In genomic region chr15:82536409-82537350, GRCh38 we compare ENCODE assay signal across 11 cellular contexts. TPM values are rescaled to one million over a fixed set of nuclear protein-coding genes. Genes with fewer than 3 reads are reported as not detected.
DNase-seq lines count a peak whose midpoint lies in the region; ATAC-seq, FAIRE-seq and TF ChIP-seq lines count a peak whose summit lies in the region.
"Had no signal": no experiment of that assay in that cellular context is flagged by ENCODE, and none has a peak within 500 bp of the region (broad histone marks: within the 10 kb centered on the region; RNA-seq: fewer than 3 reads in every experiment).

No MANE protein-coding gene starts in this region.

- intact Hi-C loops in dorsolateral prefrontal cortex (cut with DNase I): loop anchor here in 1 of 2 donors (5.0 kb wide), 1 partner anchor 476 kb away; the partner anchor contains the start of gene C15orf40

- DNase-seq in A549 (ENCODE audit: low read depth in 1 of 2, low spot score in 1 of 2) (no peak), GM12891 (ENCODE audit: insufficient read length, low spot score) (no peak), iris pigment epithelial cell (ENCODE audit: low read depth) (peak; percentile 34), dorsolateral prefrontal cortex (no peak)
- no peak for DNase-seq in activated CD4-positive, alpha-beta memory T cell treated with anti-CD3 and anti-CD28 coated beads, Interleukin-2, amount 10 ng/mL, durations not matched to agents 7 days and 5 days
- DNase-seq: NCI-H1694; OCI-M1; stimulated activated naive CD4-positive, alpha-beta T cell treated with Interleukin-2 at 50 U/mL for 16 hours had no signal

- no peak for TF ChIP-seq CTCF in A549 (IDR thresholded peaks at IDR 0.05)
- no peak for TF ChIP-seq CTCF in dorsolateral prefrontal cortex (IDR thresholded peaks at IDR 0.05 in 54 of 56, conservative IDR thresholded peaks at IDR 0.05 in 2 of 56; ENCODE audit: low read depth in 1 of 56, partially characterized antibody in 56 of 56)

- no peak for TF ChIP-seq RAD21 in A549 (conservative IDR thresholded peaks at IDR 0.05 in 1 of 2, IDR thresholded peaks at IDR 0.05 in 1 of 2)

- peaks cover 38% of the 10 kb centered on the region for H3K4me1 Mint-ChIP-seq in activated CD4-positive, alpha-beta memory T cell treated with anti-CD3 and anti-CD28 coated beads, Interleukin-2, amount 10 ng/mL, durations not matched to agents 7 days and 5 days

- 0 out of 3 replicates have a peak overlapping the region, but pooled peaks have one; percentile 4 for H3K4me3 ChIP-seq in A549
- no peak overlapping the region for H3K4me3 ChIP-seq in dorsolateral prefrontal cortex

- H3K9me3 Mint-ChIP-seq in activated CD4-positive, alpha-beta memory T cell treated with anti-CD3 and anti-CD28 coated beads, Interleukin-2, amount 10 ng/mL, durations not matched to agents 7 days and 5 days: no peaks in the 10 kb centered on the region

- ATAC-seq in A549 (no peak), HG02588 (IDR thresholded peaks at IDR 0.05; ENCODE audit: unreplicated experiment) (no peak), GM18858 (IDR thresholded peaks at IDR 0.05; ENCODE audit: unreplicated experiment) (no peak), esophagus mucosa (no peak)

- H3K27me3 ChIP-seq in dorsolateral prefrontal cortex: no peaks in the 10 kb centered on the region

- CTCF ChIA-PET in A549 (lab: Yijun Ruan, JAX): interaction anchor here (1.4 to 8.3 kb wide), 4 partner anchors 7 to 1126 kb away, joined by 3 to 108 read pairs (median 9); no protein-coding TSS in a partner anchor
- CTCF ChIA-PET in activated CD4-positive, alpha-beta memory T cell treated with anti-CD3 and anti-CD28 coated beads, Interleukin-2, amount 10 ng/mL, durations not matched to agents 7 days and 5 days (lab: Charles Lee): interaction anchor here (1.0 kb wide), 1 partner anchor 531 kb away, joined by 3 read pairs; no protein-coding TSS in a partner anchor

- no peak for TF ChIP-seq EP300 in A549 (IDR thresholded peaks at IDR 0.05)

- WGBS in A549 (ENCODE audit: missing lambda C conversion rate): 84% methylated on average over 11 of the region's 11 CpGs

- H3K27ac ChIP-seq in A549: peak overlapping the region in 1 of 2 experiments; percentile 48; a peak in 3 of 6 replicates
- peak overlapping the region in 8 of 59 donors; percentile 11 to 44 (median 26) for H3K27ac ChIP-seq in dorsolateral prefrontal cortex

- FAIRE-seq in A549 (lab: Jason Lieb, UNC) (no peak), GM12891 (lab: Jason Lieb, UNC) (no peak)

- peak overlapping the region; percentile 44 for H3K27ac Mint-ChIP-seq in activated CD4-positive, alpha-beta memory T cell treated with anti-CD3 and anti-CD28 coated beads, Interleukin-2, amount 10 ng/mL, durations not matched to agents 7 days and 5 days

- POLR2A ChIA-PET in A549 (lab: Yijun Ruan, JAX): interaction anchor here (1.0 kb wide), 2 partner anchors 214 to 464 kb away, joined by 3 read pairs; no protein-coding TSS in a partner anchor
- POLR2A ChIA-PET in activated CD4-positive, alpha-beta memory T cell treated with anti-CD3 and anti-CD28 coated beads, Interleukin-2, amount 10 ng/mL, durations not matched to agents 7 days and 5 days (lab: Charles Lee): interaction anchor here (0.9 to 1.0 kb wide), 2 partner anchors 275 to 449 kb away, joined by 3 read pairs; partner anchors contain the start of gene RAMAC

- TF ChIP-seq POLR2A in A549 (IDR thresholded peaks at IDR 0.05; ENCODE audit: low read length) (no peak), GM12891 (IDR thresholded peaks at IDR 0.05; ENCODE audit: low read depth, low read length) (peak; percentile 39)

- H3K27me3 Mint-ChIP-seq in activated CD4-positive, alpha-beta memory T cell treated with anti-CD3 and anti-CD28 coated beads, Interleukin-2, amount 10 ng/mL, durations not matched to agents 7 days and 5 days: no peaks in the 10 kb centered on the region

- peaks cover 28% of the 10 kb centered on the region for H3K4me1 ChIP-seq in A549

- H3K4me2 ChIP-seq in A549: peak overlapping the region; percentile 95; the same call in 2 of the 3 replicates

- H3K36me3 Mint-ChIP-seq in activated CD4-positive, alpha-beta memory T cell treated with anti-CD3 and anti-CD28 coated beads, Interleukin-2, amount 10 ng/mL, durations not matched to agents 7 days and 5 days (ENCODE audit: low read depth): peaks cover 63% of the 10 kb centered on the region

- H3K4me3 Mint-ChIP-seq in activated CD4-positive, alpha-beta memory T cell treated with anti-CD3 and anti-CD28 coated beads, Interleukin-2, amount 10 ng/mL, durations not matched to agents 7 days and 5 days: peak overlapping the region; percentile 22

- no peaks in the 10 kb centered on the region for H3K9me3 ChIP-seq in A549

TF ChIP-seq in A549, 52 proteins besides CTCF, POLR2A, EP300 and RAD21:
- TF ChIP-seq ELK1 (IDR thresholded peaks at IDR 0.05; ENCODE audit: low read depth, low read length) (no peak), POLR2AphosphoS2 (conservative IDR thresholded peaks at IDR 0.05; ENCODE audit: low read length) (peak; percentile 55; the same call in 1 of the 2 replicates), USF2 (IDR thresholded peaks at IDR 0.05) (no peak), JUN (IDR thresholded peaks at IDR 0.05) (peak in 1 of 2 experiments; percentile 32; a peak in 1 of 5 replicates), EHF (CRISPR knock-in tag; IDR thresholded peaks at IDR 0.05) (no peak), CBX2 (IDR thresholded peaks at IDR 0.05; ENCODE audit: borderline replicate concordance, low read depth) (no peak), TFCP2L1 (CRISPR knock-in tag; IDR thresholded peaks at IDR 0.05) (peak; percentile 21)

TF ChIP-seq in GM12891, 5 proteins besides CTCF, POLR2A, EP300 and RAD21:
- TF ChIP-seq TAF1 (IDR thresholded peaks at IDR 0.05; ENCODE audit: low read depth, low read length): no peak
- TF ChIP-seq POLR2AphosphoS5 (IDR thresholded peaks at IDR 0.05; ENCODE audit: low read depth, low read length): peak; percentile 51

RNA-seq across cellular contexts. Expression of gene RPS17, which starts 3.6 kb away (rescaled TPM):
- polyA plus RNA-seq in A549 (2011; rRNA removed) (5,298 and 6,127 TPM in 2 replicates), A549 (2017; fragmentation: RNase III; extraction: RNeasy Plus Mini Kit Qiagen cat#74134 plus additional on column Dnase treatment) (7,823 to 9,455 TPM (median 8,061 TPM) in 3 replicates)
- polyA plus RNA-seq in A549 (2012; cell fraction: cytosol; rRNA removed): 6,417 and 8,171 TPM in 2 replicates
- 1,773 and 1,813 TPM in 2 replicates for polyA plus RNA-seq in A549 (2012; cell fraction: nucleus; rRNA removed)
- 1,110 and 1,157 TPM in 2 replicates for polyA minus RNA-seq in A549 (2011; rRNA and poly(A)+ RNA removed)
- polyA plus RNA-seq in GM12891 (2012; ENCODE audit: low read depth, missing spikeins): 9,416 TPM
- 1,000 to 10,000 TPM; 1,261 to 1,293 TPM for total RNA-seq in activated CD4-positive, alpha-beta memory T cell treated with anti-CD3 and anti-CD28 coated beads, Interleukin-2, amount 10 ng/mL, durations not matched to agents 7 days and 5 days
- total RNA-seq in dorsolateral prefrontal cortex (100 to 1,000 TPM; 255 to 518 (median 371) TPM), esophagus mucosa (2,071 TPM)
